Comparison of ENCODE assay signal across 8 cellular contexts in the genomic region with DNA sequence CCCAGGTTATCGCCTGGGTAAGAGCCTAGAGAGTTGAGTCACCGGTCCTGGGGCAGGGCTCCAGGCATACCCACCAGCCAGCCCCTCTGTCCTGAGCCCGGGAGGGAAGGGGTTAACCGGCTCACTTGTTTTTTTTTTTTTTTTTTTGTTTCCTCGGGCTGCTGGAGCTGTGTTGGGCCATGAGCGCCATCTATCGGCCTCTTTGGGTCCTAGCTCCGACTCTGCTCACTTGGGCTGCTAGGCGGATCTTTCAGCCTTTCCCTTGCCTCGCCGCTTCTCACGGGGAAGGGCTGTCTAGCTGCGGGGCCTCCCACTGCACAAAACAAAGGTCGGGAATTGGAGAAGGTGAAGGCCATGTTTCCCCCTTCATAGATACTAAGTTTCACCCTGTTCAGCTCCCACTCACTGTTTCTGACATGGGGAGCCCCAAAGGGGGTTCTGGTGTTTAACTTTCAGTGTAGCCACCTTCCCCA. TPM values are rescaled to one million over a fixed set of nuclear protein-coding genes. Genes with fewer than 3 reads are reported as not detected.
DNase-seq lines count a peak whose midpoint lies in the region; ATAC-seq lines count a peak whose summit lies in the region.

No MANE protein-coding gene starts in this region.

- H3K27me3 Mint-ChIP-seq in activated CD4-positive, alpha-beta memory T cell treated with anti-CD3 and anti-CD28 coated beads, Interleukin-2, amount 10 ng/mL, durations not matched to agents 7 days and 5 days, result peaks cover 49% of the 10 kb centered on the region
- H3K27me3 Mint-ChIP-seq in memory B cell, result peaks cover 14% of the 10 kb centered on the region

- no peaks in the 10 kb centered on the region for H3K9me3 Mint-ChIP-seq in activated CD4-positive, alpha-beta memory T cell treated with anti-CD3 and anti-CD28 coated beads, Interleukin-2, amount 10 ng/mL, durations not matched to agents 7 days and 5 days
- no peaks in the 10 kb centered on the region for H3K9me3 Mint-ChIP-seq in memory B cell

- peak; percentile 53 for ATAC-seq in memory B cell (ENCODE audit: low read depth)
- no peak for ATAC-seq in GM18907 (IDR thresholded peaks at IDR 0.05; ENCODE audit: unreplicated experiment)

- no peak overlapping the region for H3K27ac Mint-ChIP-seq in activated CD4-positive, alpha-beta memory T cell treated with anti-CD3 and anti-CD28 coated beads, Interleukin-2, amount 10 ng/mL, durations not matched to agents 7 days and 5 days
- no peak overlapping the region for H3K27ac Mint-ChIP-seq in memory B cell

- H3K4me1 Mint-ChIP-seq in activated CD4-positive, alpha-beta memory T cell treated with anti-CD3 and anti-CD28 coated beads, Interleukin-2, amount 10 ng/mL, durations not matched to agents 7 days and 5 days, result peaks cover 24% of the 10 kb centered on the region
- H3K4me1 Mint-ChIP-seq in memory B cell, result peaks cover 38% of the 10 kb centered on the region

- POLR2A ChIA-PET in activated CD4-positive, alpha-beta memory T cell treated with anti-CD3 and anti-CD28 coated beads, Interleukin-2, amount 10 ng/mL, durations not matched to agents 7 days and 5 days (lab: Charles Lee), result interaction anchor here (0.8 to 1.5 kb wide), 4 partner anchors 10 to 185 kb away, joined by 4 read pairs; a partner anchor contains a TSS

- CTCF ChIA-PET in activated CD4-positive, alpha-beta memory T cell treated with anti-CD3 and anti-CD28 coated beads, Interleukin-2, amount 10 ng/mL, durations not matched to agents 7 days and 5 days (lab: Charles Lee), result interaction anchor here (0.6 to 8.1 kb wide), 26 partner anchors 9 to 990 kb away, joined by 3 to 107 read pairs (median 6); a partner anchor contains a TSS

- DNase-seq in G401 (ENCODE audit: low spot score) (peak; percentile 88), HPDE6-E6E7 (ENCODE audit: extremely low spot score) (peak; percentile 72), NCI-H82 (lab: John Stamatoyannopoulos, UW) (peak; percentile 94), memory B cell (ENCODE audit: low spot score in 2 of 2) (peak; percentile 69 to 78)
- peak; percentile 81 for DNase-seq in activated CD4-positive, alpha-beta memory T cell treated with anti-CD3 and anti-CD28 coated beads, Interleukin-2, amount 10 ng/mL, durations not matched to agents 7 days and 5 days
- DNase-seq in effector CD4-positive, alpha-beta T cell, result peak; percentile 72
- peak; percentile 45 for DNase-seq in stimulated activated CD8-positive, alpha-beta memory T cell treated with anti-CD3 and anti-CD28 coated beads, Interleukin-12 subunit alpha, Interleukin-12 subunit beta, amount 100 ng/mL, for 24 hours (ENCODE audit: extremely low read depth)

- in situ Hi-C loops in G401 (cut with HindIII; ENCODE audit: low sequenced_read_pairs), result loop anchor here (25.0 kb wide), 1 partner anchor 179 kb away; a partner anchor contains a TSS

- peaks cover 6% of the 10 kb centered on the region for H3K36me3 Mint-ChIP-seq in activated CD4-positive, alpha-beta memory T cell treated with anti-CD3 and anti-CD28 coated beads, Interleukin-2, amount 10 ng/mL, durations not matched to agents 7 days and 5 days (ENCODE audit: low read depth)
- H3K36me3 Mint-ChIP-seq in memory B cell, result peaks cover 6% of the 10 kb centered on the region

- H3K4me3 Mint-ChIP-seq in activated CD4-positive, alpha-beta memory T cell treated with anti-CD3 and anti-CD28 coated beads, Interleukin-2, amount 10 ng/mL, durations not matched to agents 7 days and 5 days, result no peak overlapping the region
- no peak overlapping the region for H3K4me3 Mint-ChIP-seq in memory B cell

RNA-seq across cellular contexts. Expression of a gene that starts 2.8 kb away (rescaled TPM):
- 52.2 and 64.7 TPM in 2 replicates for total RNA-seq in G401 (2014; rRNA removed; shearing (Covaris generic))
- 10 to 100 TPM; 25.7 to 27.9 TPM for total RNA-seq in activated CD4-positive, alpha-beta memory T cell treated with anti-CD3 and anti-CD28 coated beads, Interleukin-2, amount 10 ng/mL, durations not matched to agents 7 days and 5 days
